ENCODE assay signal across 8 cellular contexts in genomic region chr7:604038-604883, GRCh38.
DNase-seq lines count a peak whose midpoint lies in the region; ATAC-seq and TF ChIP-seq lines count a peak whose summit lies in the region.

No MANE protein-coding gene starts in this region.

- intact Hi-C loops in natural killer cell (cut with micrococcal nuclease): loop anchor here (2.0 to 5.0 kb wide), 3 partner anchors 15 to 318 kb away; no protein-coding TSS in a partner anchor

- H2AFZ ChIP-seq in ACC112 (ENCODE audit: low read length, unreplicated experiment): no peak overlapping the region

- no peaks in the 10 kb centered on the region for H3K9me3 Mint-ChIP-seq in natural killer cell

- no peaks in the 10 kb centered on the region for H3K27me3 ChIP-seq in ACC112 (ENCODE audit: insufficient read depth, low read length)

- H3K36me3 ChIP-seq in ACC112 (ENCODE audit: insufficient read depth, low read length): no peaks in the 10 kb centered on the region

- no peaks in the 10 kb centered on the region for H3K79me2 ChIP-seq in ACC112 (ENCODE audit: control insufficient read depth, insufficient read depth, low read length, unreplicated experiment)

- H3K27ac Mint-ChIP-seq in natural killer cell: peak overlapping the region; percentile 100

- H3K4me3 Mint-ChIP-seq in natural killer cell: peak overlapping the region; percentile 98

- TF ChIP-seq CTCF in GM20000 (IDR thresholded peaks at IDR 0.05; ENCODE audit: extremely low read depth, missing control alignments) (no peak), natural killer cell (IDR thresholded peaks at IDR 0.05) (no peak)

- peak overlapping the region; percentile 5; the same call in 1 of the 2 replicates for H3K4me3 ChIP-seq in ACC112 (ENCODE audit: low read depth, low read length)

- no peaks in the 10 kb centered on the region for H3K36me3 Mint-ChIP-seq in natural killer cell

- DNase-seq in GM20000 (ENCODE audit: low spot score): peak; percentile 92
- DNase-seq in HT1080 (ENCODE audit: low read depth): peak; percentile 92
- peak; percentile 92 for DNase-seq in activated CD4-positive, alpha-beta T cell treated with anti-CD3 and anti-CD28 coated beads, Interleukin-2, amount 50 U/mL, for 1 hour
- DNase-seq in dermis blood vessel endothelial cell: peak; percentile 97
- peak; percentile 93 for DNase-seq in natural killer cell
- DNase-seq in stimulated activated naive CD8-positive, alpha-beta T cell treated with anti-CD3 and anti-CD28 coated beads, Interleukin-15, Interleukin-2, amounts not matched to agents 100 U/mL and 50 U/mL, for 24 hours: peak; percentile 94
- no peak for DNase-seq in NCI-H345 treated with DMSO at 0.1 percent for 48 hours (lab: John Stamatoyannopoulos, UW; ENCODE audit: unreplicated experiment)

- ATAC-seq in natural killer cell: peak; percentile 61 to 89 (median 78)
- peak; percentile 51 for ATAC-seq in stimulated activated naive CD8-positive, alpha-beta T cell treated with anti-CD3 and anti-CD28 coated beads, Interleukin-15, Interleukin-2, amounts not matched to agents 100 U/mL and 50 U/mL, for 24 hours

- peaks cover 25 to 43% of the 10 kb centered on the region in 2 donors for H3K4me1 Mint-ChIP-seq in natural killer cell

- H3K27me3 Mint-ChIP-seq in natural killer cell (ENCODE audit: low read depth in 2 of 2): no peaks in the 10 kb centered on the region

- H3K4me1 ChIP-seq in ACC112 (ENCODE audit: control insufficient read depth, insufficient read depth, low read length, unreplicated experiment): peaks cover 23% of the 10 kb centered on the region

- H3K27ac ChIP-seq in ACC112 (ENCODE audit: low read depth, low read length): peak overlapping the region; percentile 75
